In the genomic region with DNA sequence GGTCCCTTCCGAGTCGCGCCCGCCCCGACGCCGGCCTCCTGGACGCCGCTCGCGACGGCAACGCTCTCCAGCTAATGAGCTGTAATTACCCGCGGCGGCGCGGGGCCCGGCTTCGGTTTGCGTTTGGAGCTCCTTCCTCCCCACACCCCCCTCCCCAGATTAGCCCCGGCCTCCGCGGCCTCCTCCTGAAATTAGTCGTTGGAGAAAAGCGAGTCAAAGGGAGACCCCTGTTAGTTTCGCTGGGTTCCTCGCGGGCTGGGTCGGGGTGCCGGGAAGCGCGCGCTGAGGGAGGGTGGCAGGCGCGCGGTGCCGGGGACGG, we compare ENCODE assay signal across 12 cellular contexts. TPM values are rescaled to one million over a fixed set of nuclear protein-coding genes. Genes with fewer than 3 reads are reported as not detected.
A peak's percentile ranks its signal among the peaks of the same experiment; 100 is the strongest.
DNase-seq lines count a peak whose midpoint lies in the region; ATAC-seq and TF ChIP-seq lines count a peak whose summit lies in the region.
"Had no signal": no experiment of that assay in that cellular context is flagged by ENCODE, and none has a peak within 500 bp of the region (broad histone marks: within the 10 kb centered on the region; RNA-seq: fewer than 3 reads in every experiment).

No MANE protein-coding gene starts in this region.

- no peak overlapping the region for H4K5ac ChIP-seq in H9 (ENCODE audit: insufficient read length, low read depth, low read length)

- H2BK12ac ChIP-seq in H9 (ENCODE audit: insufficient read length, low read depth, low read length): no peak overlapping the region

- no peak overlapping the region for H2BK120ac ChIP-seq in H9 (ENCODE audit: low read depth, low read length, poor library complexity, severe bottlenecking)

- no peak overlapping the region for H3T11ph ChIP-seq in H9 (ENCODE audit: low read length)

- H3K4me3 Mint-ChIP-seq in H9 (no peak overlapping the region; a peak in 1 of 5 replicates), glutamatergic neuron (ENCODE audit: unreplicated experiment) (no peak overlapping the region)
- H3K4me3 Mint-ChIP-seq: activated CD4-positive, alpha-beta memory T cell treated with anti-CD3 and anti-CD28 coated beads, Interleukin-2, amount 10 ng/mL, durations not matched to agents 7 days and 5 days; activated naive CD8-positive, alpha-beta T cell treated with anti-CD3 and anti-CD28 coated beads, Interleukin-2, amount 50 U/mL, for 24 hours had no signal

- intact Hi-C loops in ascending aorta (cut with DNase I): no loop called here

- H3K27me3 Mint-ChIP-seq in H9 (ENCODE audit: low read depth): peaks cover 88% of the 10 kb centered on the region
- H3K27me3 Mint-ChIP-seq in glutamatergic neuron (ENCODE audit: unreplicated experiment): peaks cover 26% of the 10 kb centered on the region

- H3K4me2 ChIP-seq in H9 (ENCODE audit: insufficient read depth, insufficient read length, low read length): peak overlapping the region; percentile 19

- no peak overlapping the region for H2BK15ac ChIP-seq in H9 (ENCODE audit: low read depth, low read length)

- no peak overlapping the region for H3K23ac ChIP-seq in H9 (ENCODE audit: insufficient read length, low read depth, low read length)

- DNase-seq in H9 (no peak), ascending aorta (ENCODE audit: low spot score in 2 of 2) (peak in 1 of 2 donors; percentile 63), glutamatergic neuron (no peak)
- DNase-seq in stimulated activated naive CD4-positive, alpha-beta T cell treated with Interleukin-2 at 50 U/mL for 16 hours (lab: John Stamatoyannopoulos, UW): no peak
- DNase-seq: activated CD4-positive, alpha-beta memory T cell treated with anti-CD3 and anti-CD28 coated beads, Interleukin-2, amount 10 ng/mL, durations not matched to agents 7 days and 5 days; activated naive CD8-positive, alpha-beta T cell treated with anti-CD3 and anti-CD28 coated beads, Interleukin-2, amount 50 U/mL, for 24 hours; stimulated activated CD4-positive, alpha-beta T cell treated with anti-CD3 and anti-CD28 coated beads, Interleukin-2, amount 100 ng/mL, for 48 hours had no signal

- no peaks in the 10 kb centered on the region for H3K79me1 ChIP-seq in H9 (ENCODE audit: insufficient read depth, low read depth, low read length, poor library complexity, severe bottlenecking)

- H3K4me3 ChIP-seq in ascending aorta (peak overlapping the region; percentile 91 to 94), iPS-20b (ENCODE audit: low read length) (peak overlapping the region; percentile 52; the same call in 1 of the 2 replicates), skeletal muscle tissue (ENCODE audit: low read length in 3 of 3) (peak overlapping the region in 2 of 3 donors; percentile 49 to 58)
- H3K4me3 ChIP-seq: SK-N-MC had no signal

- no peak overlapping the region for H4K8ac ChIP-seq in H9 (replicated peaks; ENCODE audit: insufficient read length, low read depth, low read length)

- no peak overlapping the region for H3K27ac ChIP-seq in H9 (ENCODE audit: insufficient read length, low read depth, low read length)
- peak overlapping the region; percentile 96 to 100 for H3K27ac ChIP-seq in ascending aorta
- no peak overlapping the region for H3K27ac ChIP-seq in iPS-20b (ENCODE audit: low read length)
- H3K27ac ChIP-seq in skeletal muscle tissue (ENCODE audit: low read depth, low read length): peak overlapping the region; percentile 44
- H3K27ac ChIP-seq: SK-N-MC had no signal

- TF ChIP-seq CTCF in H9 (conservative IDR thresholded peaks at IDR 0.05): no peak
- TF ChIP-seq CTCF in ascending aorta (IDR thresholded peaks at IDR 0.05): no peak
- no peak for TF ChIP-seq CTCF in glutamatergic neuron (IDR thresholded peaks at IDR 0.05; ENCODE audit: partially characterized antibody, unreplicated experiment)

- peaks cover 4% of the 10 kb centered on the region for H3K23me2 ChIP-seq in H9 (ENCODE audit: insufficient read length, low read depth, low read length, poor library complexity, severe bottlenecking)

- H4K91ac ChIP-seq in H9 (ENCODE audit: insufficient read length, low read depth, low read length): no peak overlapping the region

- peaks cover 0 to 4% of the 10 kb centered on the region in 2 experiments; a peak in 3 of 5 replicates for H3K9me3 Mint-ChIP-seq in H9
- H3K9me3 Mint-ChIP-seq in glutamatergic neuron (ENCODE audit: unreplicated experiment): peaks cover 12% of the 10 kb centered on the region
- H3K9me3 Mint-ChIP-seq: activated CD4-positive, alpha-beta memory T cell treated with anti-CD3 and anti-CD28 coated beads, Interleukin-2, amount 10 ng/mL, durations not matched to agents 7 days and 5 days; activated naive CD8-positive, alpha-beta T cell treated with anti-CD3 and anti-CD28 coated beads, Interleukin-2, amount 50 U/mL, for 24 hours had no signal

- H3K27me3 ChIP-seq in H9 (ENCODE audit: insufficient read depth, low read length) (peaks cover 78% of the 10 kb centered on the region), ascending aorta (no peaks in the 10 kb centered on the region), iPS-20b (ENCODE audit: insufficient read depth, low read length) (peaks cover 99% of the 10 kb centered on the region), skeletal muscle tissue (ENCODE audit: control insufficient read depth in 3 of 3, insufficient read depth in 3 of 3, low read length in 3 of 3) (peaks cover 43 to 60% (median 49%) of the 10 kb centered on the region in 3 donors)

- peaks cover 37 to 52% of the 10 kb centered on the region in 2 donors for H3K36me3 ChIP-seq in ascending aorta
- no peaks in the 10 kb centered on the region for H3K36me3 ChIP-seq in iPS-20b (ENCODE audit: insufficient read depth, low read depth, low read length)
- H3K36me3 ChIP-seq in skeletal muscle tissue (ENCODE audit: control insufficient read depth in 3 of 3, insufficient read depth in 3 of 3, low read length in 3 of 3): no peaks in the 10 kb centered on the region

- ATAC-seq in activated CD4-positive, CD25-positive, alpha-beta regulatory T cell treated with anti-CD3 and anti-CD28 coated beads, Interleukin-2, amount 50 U/mL, for 24 hours: no peak
- no peak for ATAC-seq in HG03521 (IDR thresholded peaks at IDR 0.05; ENCODE audit: unreplicated experiment)
- ATAC-seq: activated naive CD8-positive, alpha-beta T cell treated with anti-CD3 and anti-CD28 coated beads, Interleukin-2, amount 50 U/mL, for 24 hours had no signal

- no peak overlapping the region for H3K4ac ChIP-seq in H9 (ENCODE audit: low read depth, low read length)

- H3K14ac ChIP-seq in H9 (ENCODE audit: insufficient read depth, low read length): no peak overlapping the region

- H2AK5ac ChIP-seq in H9 (ENCODE audit: insufficient read length, low read length): no peak overlapping the region

- H3K4me1 ChIP-seq in H9 (ENCODE audit: insufficient read depth, low read length) (no peaks in the 10 kb centered on the region; the same call in 1 of the 2 replicates), ascending aorta (peaks cover 0 to 8% of the 10 kb centered on the region in 2 donors), iPS-20b (ENCODE audit: insufficient read depth, low read length) (no peaks in the 10 kb centered on the region), skeletal muscle tissue (ENCODE audit: control insufficient read depth in 3 of 3, insufficient read depth in 3 of 3, low read length in 3 of 3) (peaks cover 6 to 12% (median 9%) of the 10 kb centered on the region in 3 donors)

- no peak overlapping the region for H3K9ac ChIP-seq in H9 (ENCODE audit: extremely low read depth, insufficient read length, low read length)
- no peak overlapping the region for H3K9ac ChIP-seq in iPS-20b (ENCODE audit: low read depth, low read length)
- H3K9ac ChIP-seq in skeletal muscle tissue (ENCODE audit: low read depth in 1 of 3, low read length in 3 of 3): no peak overlapping the region

- H3K56ac ChIP-seq in H9 (ENCODE audit: insufficient read length, low read depth, low read length): no peak overlapping the region

- H4K20me1 ChIP-seq in H9 (ENCODE audit: control insufficient read depth, insufficient read depth, insufficient read length): no peaks in the 10 kb centered on the region

- H3K18ac ChIP-seq in H9 (ENCODE audit: insufficient read length, low read depth, low read length): no peak overlapping the region

- no peak overlapping the region for H2BK20ac ChIP-seq in H9 (ENCODE audit: low read depth, low read length, poor library complexity, severe bottlenecking)

- H2BK5ac ChIP-seq in H9 (ENCODE audit: insufficient read length, low read length): no peak overlapping the region

- H3K9me3 ChIP-seq in H9 (ENCODE audit: control insufficient read depth, low read depth, low read length): no peaks in the 10 kb centered on the region
- no peaks in the 10 kb centered on the region for H3K9me3 ChIP-seq in ascending aorta
- H3K9me3 ChIP-seq in iPS-20b (ENCODE audit: insufficient read depth, low read depth, low read length): peaks cover 8% of the 10 kb centered on the region; the same call in 1 of the 2 replicates
- H3K9me3 ChIP-seq in skeletal muscle tissue (ENCODE audit: control insufficient read depth in 3 of 3, low read length in 3 of 3): no peaks in the 10 kb centered on the region

- WGBS in H9 (ENCODE audit: extremely low coverage, insufficient read length, low lambda C conversion rate): no CpG with 5 or more reads among the region's 39 CpGs

- H3K79me2 ChIP-seq in H9 (ENCODE audit: insufficient read depth, low read length): no peaks in the 10 kb centered on the region

- H3K27ac Mint-ChIP-seq in H9: no peak overlapping the region
- H3K27ac Mint-ChIP-seq in glutamatergic neuron (ENCODE audit: unreplicated experiment): no peak overlapping the region
- H3K27ac Mint-ChIP-seq: activated CD4-positive, alpha-beta memory T cell treated with anti-CD3 and anti-CD28 coated beads, Interleukin-2, amount 10 ng/mL, durations not matched to agents 7 days and 5 days; activated naive CD8-positive, alpha-beta T cell treated with anti-CD3 and anti-CD28 coated beads, Interleukin-2, amount 50 U/mL, for 24 hours had no signal

- no peaks in the 10 kb centered on the region for H3K36me3 Mint-ChIP-seq in H9 (ENCODE audit: insufficient read depth in 1 of 3, low read depth in 3 of 3)
- H3K36me3 Mint-ChIP-seq in glutamatergic neuron (ENCODE audit: unreplicated experiment): no peaks in the 10 kb centered on the region

- peaks cover 5 to 28% of the 10 kb centered on the region in 2 experiments; a peak in 3 of 4 replicates for H3K4me1 Mint-ChIP-seq in H9
- H3K4me1 Mint-ChIP-seq in glutamatergic neuron (ENCODE audit: low read depth, unreplicated experiment): peaks cover 11% of the 10 kb centered on the region

- no peak overlapping the region for H2AFZ ChIP-seq in H9 (ENCODE audit: low read length)

RNA-seq across cellular contexts. Expression of a gene that starts 4.7 kb away (rescaled TPM):
- total RNA-seq in H9 (2021) (0.04 TPM in 1 of 2 replicates, not detected in the other), ascending aorta (125 TPM), skeletal muscle tissue (1.6 TPM), glutamatergic neuron (ENCODE audit: unreplicated experiment) (3.3 TPM)

Comparison
In these comparisons a context has a peak if more than half of its experiments do, and no peak if none do; other contexts are left out.
1. H3K27ac ChIP-seq: peak in ascending aorta (2 of 2) and skeletal muscle tissue (single experiment); none in H9 (single experiment) and iPS-20b (single experiment).
2. RNA of a gene that starts 4.7 kb away (total RNA-seq): 125 TPM in ascending aorta (single experiment); 3.3 TPM in glutamatergic neuron (single experiment), 1.6 TPM in skeletal muscle tissue (single experiment) and 0.04 TPM in H9; every median in the first group is over 10 times any median in the second.
3. Peak in every context shown above with its lines, with median percentiles within 50 percentile points of each other: H3K4me3 ChIP-seq.